ENCODE assay signal across 13 cellular contexts in the genomic region with DNA sequence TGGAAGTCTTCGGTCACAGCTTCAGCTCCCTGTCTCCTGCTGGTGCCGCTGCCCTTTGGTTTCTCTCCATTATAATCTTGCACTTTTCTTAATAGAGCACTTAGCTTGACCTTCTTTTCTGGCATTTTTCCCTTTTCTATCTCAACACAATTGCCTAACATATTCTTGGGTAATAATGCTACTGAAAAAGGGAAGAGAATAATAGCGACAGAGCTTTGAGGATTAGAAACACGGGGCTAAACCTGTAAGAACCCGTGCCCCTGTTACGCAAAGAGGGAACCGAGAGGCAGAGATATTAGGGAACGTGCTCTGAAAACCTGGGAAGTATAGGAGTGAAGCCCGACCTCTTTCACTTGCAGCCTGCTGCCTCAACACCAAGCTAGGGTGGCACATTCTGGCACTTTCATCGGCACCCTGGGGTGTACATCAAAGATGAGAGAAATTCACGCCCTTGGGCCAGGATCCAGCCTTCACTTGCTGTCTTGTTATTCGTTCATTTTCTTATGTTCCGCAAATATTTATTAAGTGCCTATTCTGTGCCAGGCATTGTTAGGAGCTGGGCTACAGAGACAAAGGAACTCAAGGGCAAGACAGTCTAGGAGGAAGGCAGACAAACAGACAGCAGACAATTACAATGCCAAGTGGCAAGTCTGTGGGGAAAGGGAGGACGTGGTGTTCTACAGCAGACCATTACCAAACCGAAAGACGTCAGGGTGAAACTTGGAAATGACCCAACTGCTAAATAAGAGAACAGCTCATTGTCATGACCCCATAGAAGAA. TPM values are rescaled to one million over a fixed set of nuclear protein-coding genes. Genes with fewer than 3 reads are reported as not detected.
A peak's percentile ranks its signal among the peaks of the same experiment; 100 is the strongest.
DNase-seq lines count a peak whose midpoint lies in the region; ATAC-seq and TF ChIP-seq lines count a peak whose summit lies in the region.
"Had no signal": no experiment of that assay in that cellular context is flagged by ENCODE, and none has a peak within 500 bp of the region (broad histone marks: within the 10 kb centered on the region; RNA-seq: fewer than 3 reads in every experiment).

No MANE protein-coding gene starts in this region.

- peaks cover 4% of the 10 kb centered on the region for H3K4me1 Mint-ChIP-seq in activated T-helper 17 cell treated with anti-CD3 and anti-CD28 coated beads, Interleukin-2, amount 50 U/mL, for 72 hours

- no peak overlapping the region for H3K9ac ChIP-seq in adipocyte (ENCODE audit: low read length)

- peaks cover 17% of the 10 kb centered on the region for H3K27me3 Mint-ChIP-seq in activated T-helper 17 cell treated with anti-CD3 and anti-CD28 coated beads, Interleukin-2, amount 50 U/mL, for 72 hours

- H3K4me3 ChIP-seq in LNCaP clone FGC (ENCODE audit: low read depth, low read length), result no peak overlapping the region
- no peak overlapping the region for H3K4me3 ChIP-seq in adipocyte (ENCODE audit: low read length)
- H3K4me3 ChIP-seq in left ventricle myocardium inferior, result no peak overlapping the region
- peak overlapping the region in 1 of 8 donors; percentile 33 for H3K4me3 ChIP-seq in spleen
- H3K4me3 ChIP-seq: SJSA1 had no signal

- no peaks in the 10 kb centered on the region for H3K9me3 Mint-ChIP-seq in activated T-helper 17 cell treated with anti-CD3 and anti-CD28 coated beads, Interleukin-2, amount 50 U/mL, for 72 hours

- H3K27me3 ChIP-seq in adipocyte (replicated peaks; ENCODE audit: control insufficient read depth, insufficient read depth, low read length) (peaks cover 19% of the 10 kb centered on the region), left ventricle myocardium inferior (ENCODE audit: low read depth) (peaks cover 19% of the 10 kb centered on the region), spleen (replicated peaks in 1 of 7) (peaks cover 0 to 15% (median 0%) of the 10 kb centered on the region in 7 donors)

- intact Hi-C loops in left ventricle myocardium inferior (cut with micrococcal nuclease) (no loop called here), spleen (cut with DNase I; ENCODE audit: low total_unique reads) (no loop called here)

- 40 to 67% (median 52%) methylated on average over 16 of the region's 16 CpGs for WGBS in spleen, 5 donors

- H3K9me3 ChIP-seq in adipocyte (ENCODE audit: control insufficient read depth, low read length) (no peaks in the 10 kb centered on the region), left ventricle myocardium inferior (replicated peaks) (no peaks in the 10 kb centered on the region), spleen (no peaks in the 10 kb centered on the region)
- H3K9me3 ChIP-seq: Caco-2, SJSA1 had no signal

- H3K27ac ChIP-seq in left ventricle myocardium inferior (replicated peaks) (peak overlapping the region; percentile 45), spleen (peak overlapping the region in 7 of 8 donors; percentile 54 to 88 (median 76))
- H3K27ac ChIP-seq: SJSA1 had no signal

- no peak overlapping the region for H3K4me3 Mint-ChIP-seq in activated T-helper 17 cell treated with anti-CD3 and anti-CD28 coated beads, Interleukin-2, amount 50 U/mL, for 72 hours

- TF ChIP-seq POLR2A in spleen (IDR thresholded peaks at IDR 0.05), result no peak

- H3K4me1 ChIP-seq in adipocyte (ENCODE audit: control insufficient read depth, insufficient read depth, low read length) (peaks cover 22% of the 10 kb centered on the region), left ventricle myocardium inferior (peaks cover 13% of the 10 kb centered on the region), spleen (peaks cover 0 to 55% (median 20%) of the 10 kb centered on the region in 6 donors)
- H3K4me1 ChIP-seq: SJSA1 had no signal

- H3K36me3 ChIP-seq in adipocyte (ENCODE audit: control insufficient read depth, insufficient read depth, low read length, severe bottlenecking) (no peaks in the 10 kb centered on the region), left ventricle myocardium inferior (no peaks in the 10 kb centered on the region), spleen (no peaks in the 10 kb centered on the region)
- H3K36me3 ChIP-seq: SJSA1 had no signal

- no peak overlapping the region for H3K27ac Mint-ChIP-seq in activated T-helper 17 cell treated with anti-CD3 and anti-CD28 coated beads, Interleukin-2, amount 50 U/mL, for 72 hours

- no peak for ATAC-seq in activated T-helper 17 cell treated with anti-CD3 and anti-CD28 coated beads, Interleukin-2, amount 50 U/mL, for 72 hours (replicated peaks)
- no peak for ATAC-seq in GM19397 (IDR thresholded peaks at IDR 0.05; ENCODE audit: unreplicated experiment)

- TF ChIP-seq CTCF in LNCaP clone FGC (IDR thresholded peaks at IDR 0.05; ENCODE audit: control insufficient read depth, extremely low read depth, insufficient read depth), result no peak
- no peak for TF ChIP-seq CTCF in left ventricle myocardium inferior (IDR thresholded peaks at IDR 0.05; ENCODE audit: borderline replicate concordance)
- TF ChIP-seq CTCF in spleen (IDR thresholded peaks at IDR 0.05 in 8 of 11, conservative IDR thresholded peaks at IDR 0.05 in 3 of 11), result no peak

- H3K36me3 Mint-ChIP-seq in activated T-helper 17 cell treated with anti-CD3 and anti-CD28 coated beads, Interleukin-2, amount 50 U/mL, for 72 hours (ENCODE audit: low read depth), result no peaks in the 10 kb centered on the region

- peak; percentile 98 for DNase-seq in LNCaP clone FGC (ENCODE audit: low read depth)
- DNase-seq in adipocyte (ENCODE audit: low read depth), result peak; percentile 3
- DNase-seq in left ventricle myocardium inferior, result no peak
- DNase-seq in spleen, result peak; percentile 72
- DNase-seq in effector CD4-positive, alpha-beta T cell, result no peak
- no peak for DNase-seq in activated effector memory CD4-positive, alpha-beta T cell treated with Interleukin-2 at 50 U/mL for 16 hours
- DNase-seq: activated CD4-positive, alpha-beta T cell treated with anti-CD3 and anti-CD28 coated beads for 4 hours; Caco-2; NCI-H1694 treated with DMSO at 0.1 percent for 48 hours; stimulated activated naive CD4-positive, alpha-beta T cell had no signal

RNA-seq across cellular contexts. Expression of a gene that starts 33.0 kb away (rescaled TPM):
- total RNA-seq in left ventricle myocardium inferior (not detected), spleen (not detected)
- polyA plus RNA-seq in spleen, result not detected
- not detected for total RNA-seq in activated T-helper 17 cell treated with anti-CD3 and anti-CD28 coated beads, Interleukin-2, amount 50 U/mL, for 72 hours
- total RNA-seq: Caco-2, SJSA1 had no signal

RNA-seq across cellular contexts. Expression of a gene that starts 46.4 kb away (rescaled TPM):
- 130 TPM for total RNA-seq in left ventricle myocardium inferior
- total RNA-seq in spleen, result 10 to 100 TPM; 25.6 to 50.9 (median 41.3) TPM
- 10 to 100 TPM; 15.8 to 31.4 (median 18.3) TPM for polyA plus RNA-seq in spleen
- total RNA-seq in activated T-helper 17 cell treated with anti-CD3 and anti-CD28 coated beads, Interleukin-2, amount 50 U/mL, for 72 hours, result 10 to 100 TPM; 21.6 to 31.7 TPM

Comparison
In these comparisons a context has a peak if more than half of its experiments do, and no peak if none do; other contexts are left out.
1. DNase-seq: peak in LNCaP clone FGC (single experiment), adipocyte (single experiment) and spleen (single experiment); none in left ventricle myocardium inferior (single experiment), effector CD4-positive, alpha-beta T cell (single experiment) and activated effector memory CD4-positive, alpha-beta T cell treated with Interleukin-2 at 50 U/mL for 16 hours (single experiment).